1 cellular context compared by ENCODE assay signal in the genomic region with DNA sequence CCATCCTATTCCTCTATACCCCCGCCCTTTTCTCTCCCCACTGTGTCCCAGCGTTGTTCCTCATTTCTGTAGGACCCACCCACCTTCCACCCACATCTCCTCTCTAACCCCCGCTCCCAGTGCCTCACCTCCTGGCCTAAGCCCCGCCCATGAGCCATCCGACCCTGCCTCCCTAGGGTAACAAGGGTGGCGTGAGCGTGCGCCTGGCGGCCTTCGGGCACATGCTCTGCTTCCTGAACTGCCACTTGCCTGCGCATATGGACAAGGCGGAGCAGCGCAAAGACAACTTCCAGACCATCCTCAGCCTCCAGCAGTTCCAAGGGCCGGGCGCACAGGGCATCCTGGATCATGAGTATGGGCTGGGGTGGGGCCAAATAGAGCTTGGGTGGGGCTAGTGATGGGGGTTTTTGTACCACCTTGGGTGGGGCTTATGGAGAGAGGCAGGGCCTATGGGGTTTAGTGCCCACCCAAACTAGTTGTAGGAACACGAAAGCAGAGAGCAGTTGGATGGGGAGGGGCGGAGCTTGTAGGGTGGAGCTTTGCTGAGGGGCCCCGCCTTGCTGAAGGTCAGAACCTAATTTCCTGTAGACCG.
TF ChIP-seq lines count a peak whose summit lies in the region.

No MANE protein-coding gene starts in this region.

TF ChIP-seq in GM23338, 12 proteins besides CTCF, POLR2A, EP300 and RAD21:
- TF ChIP-seq EZH2 (IDR thresholded peaks at IDR 0.05; ENCODE audit: low read depth, unreplicated experiment): no peak
- TF ChIP-seq POLR2AphosphoS5 (IDR thresholded peaks at IDR 0.05; ENCODE audit: low read depth): peak; percentile 61
- no peak for TF ChIP-seq EZH2phosphoT487 (IDR thresholded peaks at IDR 0.05; ENCODE audit: unreplicated experiment)
- TF ChIP-seq ZNF114 (CRISPR knock-in tag; IDR thresholded peaks at IDR 0.05): no peak
- no peak for TF ChIP-seq ZNF331 (CRISPR knock-in tag; IDR thresholded peaks at IDR 0.05; ENCODE audit: low read depth)
- no peak for TF ChIP-seq STAT1 (IDR thresholded peaks at IDR 0.05; ENCODE audit: unreplicated experiment)
